Comparison of ENCODE assay signal across 1 cellular context in the genomic region with DNA sequence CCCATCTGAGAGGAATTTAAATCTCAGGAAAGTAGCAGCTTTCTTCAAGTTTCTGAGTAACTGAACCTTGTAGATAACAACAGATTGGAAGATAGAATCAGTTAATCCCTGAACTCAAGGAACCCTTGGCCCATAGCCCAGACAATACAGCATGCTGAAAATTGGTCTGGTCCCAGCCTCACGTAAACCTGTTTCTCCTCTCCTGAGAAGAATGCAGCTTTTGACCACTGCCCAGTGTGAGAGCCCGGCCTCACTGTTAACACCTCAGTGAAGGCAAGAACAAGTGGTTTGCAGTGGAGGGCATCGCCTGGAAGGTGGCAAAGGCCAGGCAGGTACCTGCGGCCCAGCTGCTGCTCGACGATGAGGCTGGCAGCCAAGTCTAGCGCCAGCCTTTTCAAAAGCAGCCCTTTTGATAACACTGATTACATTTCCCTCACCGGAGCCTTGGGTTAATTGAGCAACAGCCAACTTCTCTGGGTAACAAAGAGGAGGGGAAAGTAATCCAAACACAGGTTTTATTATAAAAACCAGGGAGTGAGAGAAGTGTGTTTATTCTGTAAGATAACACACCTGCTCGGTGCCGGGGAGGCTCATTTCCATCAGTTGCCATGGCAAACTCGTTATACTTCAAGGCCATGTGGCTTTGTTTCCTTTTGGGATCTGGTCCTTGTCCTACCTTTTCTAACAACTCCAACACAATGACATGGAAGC.
TF ChIP-seq lines count a peak whose summit lies in the region.

No MANE protein-coding gene starts in this region.

TF ChIP-seq in HEK293, 187 proteins besides CTCF, POLR2A, EP300 and RAD21 (continued from another document and continues in another):
- TF ChIP-seq PATZ1 (tag by site-specific recombination; IDR thresholded peaks at IDR 0.05) (no peak), ZNF37A (tag by site-specific recombination; IDR thresholded peaks at IDR 0.05) (no peak), ZNF558 (tag by site-specific recombination; IDR thresholded peaks at IDR 0.05) (no peak), RBAK (tag by site-specific recombination; IDR thresholded peaks at IDR 0.05) (no peak), ZBTB7A (tag by site-specific recombination; IDR thresholded peaks at IDR 0.05; ENCODE audit: low read depth) (no peak), ZNF121 (tag by site-specific recombination; IDR thresholded peaks at IDR 0.05) (no peak), ZNF146 (tag by site-specific recombination; IDR thresholded peaks at IDR 0.05) (no peak), ZNF292 (tag by site-specific recombination; IDR thresholded peaks at IDR 0.05; ENCODE audit: borderline replicate concordance, low read depth) (no peak), ZNF174 (tag by site-specific recombination; IDR thresholded peaks at IDR 0.05) (no peak), ZNF510 (tag by site-specific recombination; IDR thresholded peaks at IDR 0.05; ENCODE audit: insufficient replicate concordance) (no peak), ZNF610 (tag by site-specific recombination; IDR thresholded peaks at IDR 0.05; ENCODE audit: borderline replicate concordance) (no peak), ZNF792 (tag by site-specific recombination; IDR thresholded peaks at IDR 0.05) (no peak), ZNF354C (tag by site-specific recombination; IDR thresholded peaks at IDR 0.05; ENCODE audit: borderline replicate concordance, low read depth) (no peak), ZSCAN16 (tag by site-specific recombination; IDR thresholded peaks at IDR 0.05) (no peak), ZNF747 (tag by site-specific recombination; IDR thresholded peaks at IDR 0.05) (no peak), KLF7 (tag by site-specific recombination; IDR thresholded peaks at IDR 0.05; ENCODE audit: borderline replicate concordance) (peak; percentile 41; the same call in 1 of the 2 replicates), REPIN1 (tag by site-specific recombination; IDR thresholded peaks at IDR 0.05; ENCODE audit: low read depth) (no peak), ZNF132 (tag by site-specific recombination; IDR thresholded peaks at IDR 0.05; ENCODE audit: borderline replicate concordance) (no peak), HOXC10 (CRISPR knock-in tag; IDR thresholded peaks at IDR 0.05) (no peak), ZNF341 (tag by site-specific recombination; IDR thresholded peaks at IDR 0.05; ENCODE audit: low read depth) (no peak), KLF16 (tag by site-specific recombination; IDR thresholded peaks at IDR 0.05) (no peak; the same call in 1 of the 2 replicates), ATF2 (tag by site-specific recombination; IDR thresholded peaks at IDR 0.05; ENCODE audit: low read depth) (no peak), SCRT1 (tag by site-specific recombination; IDR thresholded peaks at IDR 0.05; ENCODE audit: borderline replicate concordance) (peak; percentile 73), ZNF175 (tag by site-specific recombination; IDR thresholded peaks at IDR 0.05) (no peak), EGR2 (tag by site-specific recombination; IDR thresholded peaks at IDR 0.05; ENCODE audit: low read depth) (no peak), ZBTB11 (tag by site-specific recombination; conservative IDR thresholded peaks at IDR 0.05; ENCODE audit: low read depth) (no peak), TCF7L2 (IDR thresholded peaks at IDR 0.05; ENCODE audit: borderline replicate concordance, low read depth, low read length) (no peak; the same call in 1 of the 2 replicates), KLF9 (tag by site-specific recombination; IDR thresholded peaks at IDR 0.05; ENCODE audit: low read depth) (no peak), ZBTB10 (tag by site-specific recombination; IDR thresholded peaks at IDR 0.05) (no peak), ZNF549 (tag by site-specific recombination; IDR thresholded peaks at IDR 0.05) (no peak), ZNF555 (tag by site-specific recombination; conservative IDR thresholded peaks at IDR 0.05) (no peak), ZNF521 (tag by site-specific recombination; IDR thresholded peaks at IDR 0.05) (no peak), ZNF701 (tag by site-specific recombination; IDR thresholded peaks at IDR 0.05) (no peak)
- TF ChIP-seq, protein P1, sequence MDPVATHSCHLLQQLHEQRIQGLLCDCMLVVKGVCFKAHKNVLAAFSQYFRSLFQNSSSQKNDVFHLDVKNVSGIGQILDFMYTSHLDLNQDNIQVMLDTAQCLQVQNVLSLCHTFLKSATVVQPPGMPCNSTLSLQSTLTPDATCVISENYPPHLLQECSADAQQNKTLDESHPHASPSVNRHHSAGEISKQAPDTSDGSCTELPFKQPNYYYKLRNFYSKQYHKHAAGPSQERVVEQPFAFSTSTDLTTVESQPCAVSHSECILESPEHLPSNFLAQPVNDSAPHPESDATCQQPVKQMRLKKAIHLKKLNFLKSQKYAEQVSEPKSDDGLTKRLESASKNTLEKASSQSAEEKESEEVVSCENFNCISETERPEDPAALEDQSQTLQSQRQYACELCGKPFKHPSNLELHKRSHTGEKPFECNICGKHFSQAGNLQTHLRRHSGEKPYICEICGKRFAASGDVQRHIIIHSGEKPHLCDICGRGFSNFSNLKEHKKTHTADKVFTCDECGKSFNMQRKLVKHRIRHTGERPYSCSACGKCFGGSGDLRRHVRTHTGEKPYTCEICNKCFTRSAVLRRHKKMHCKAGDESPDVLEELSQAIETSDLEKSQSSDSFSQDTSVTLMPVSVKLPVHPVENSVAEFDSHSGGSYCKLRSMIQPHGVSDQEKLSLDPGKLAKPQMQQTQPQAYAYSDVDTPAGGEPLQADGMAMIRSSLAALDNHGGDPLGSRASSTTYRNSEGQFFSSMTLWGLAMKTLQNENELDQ (tag by site-specific recombination; IDR thresholded peaks at IDR 0.05; ENCODE audit: low read depth): no peak
- TF ChIP-seq, protein P2, sequence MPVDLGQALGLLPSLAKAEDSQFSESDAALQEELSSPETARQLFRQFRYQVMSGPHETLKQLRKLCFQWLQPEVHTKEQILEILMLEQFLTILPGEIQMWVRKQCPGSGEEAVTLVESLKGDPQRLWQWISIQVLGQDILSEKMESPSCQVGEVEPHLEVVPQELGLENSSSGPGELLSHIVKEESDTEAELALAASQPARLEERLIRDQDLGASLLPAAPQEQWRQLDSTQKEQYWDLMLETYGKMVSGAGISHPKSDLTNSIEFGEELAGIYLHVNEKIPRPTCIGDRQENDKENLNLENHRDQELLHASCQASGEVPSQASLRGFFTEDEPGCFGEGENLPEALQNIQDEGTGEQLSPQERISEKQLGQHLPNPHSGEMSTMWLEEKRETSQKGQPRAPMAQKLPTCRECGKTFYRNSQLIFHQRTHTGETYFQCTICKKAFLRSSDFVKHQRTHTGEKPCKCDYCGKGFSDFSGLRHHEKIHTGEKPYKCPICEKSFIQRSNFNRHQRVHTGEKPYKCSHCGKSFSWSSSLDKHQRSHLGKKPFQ (tag by site-specific recombination; IDR thresholded peaks at IDR 0.05): 0 out of 2 replicates have a peak, but pooled peaks have one; percentile 13
- TF ChIP-seq, protein P3, sequence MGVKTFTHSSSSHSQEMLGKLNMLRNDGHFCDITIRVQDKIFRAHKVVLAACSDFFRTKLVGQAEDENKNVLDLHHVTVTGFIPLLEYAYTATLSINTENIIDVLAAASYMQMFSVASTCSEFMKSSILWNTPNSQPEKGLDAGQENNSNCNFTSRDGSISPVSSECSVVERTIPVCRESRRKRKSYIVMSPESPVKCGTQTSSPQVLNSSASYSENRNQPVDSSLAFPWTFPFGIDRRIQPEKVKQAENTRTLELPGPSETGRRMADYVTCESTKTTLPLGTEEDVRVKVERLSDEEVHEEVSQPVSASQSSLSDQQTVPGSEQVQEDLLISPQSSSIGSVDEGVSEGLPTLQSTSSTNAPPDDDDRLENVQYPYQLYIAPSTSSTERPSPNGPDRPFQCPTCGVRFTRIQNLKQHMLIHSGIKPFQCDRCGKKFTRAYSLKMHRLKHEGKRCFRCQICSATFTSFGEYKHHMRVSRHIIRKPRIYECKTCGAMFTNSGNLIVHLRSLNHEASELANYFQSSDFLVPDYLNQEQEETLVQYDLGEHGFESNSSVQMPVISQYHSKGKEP (tag by site-specific recombination; IDR thresholded peaks at IDR 0.05): peak; percentile 11; the same call in 1 of the 2 replicates
- TF ChIP-seq, protein P4, sequence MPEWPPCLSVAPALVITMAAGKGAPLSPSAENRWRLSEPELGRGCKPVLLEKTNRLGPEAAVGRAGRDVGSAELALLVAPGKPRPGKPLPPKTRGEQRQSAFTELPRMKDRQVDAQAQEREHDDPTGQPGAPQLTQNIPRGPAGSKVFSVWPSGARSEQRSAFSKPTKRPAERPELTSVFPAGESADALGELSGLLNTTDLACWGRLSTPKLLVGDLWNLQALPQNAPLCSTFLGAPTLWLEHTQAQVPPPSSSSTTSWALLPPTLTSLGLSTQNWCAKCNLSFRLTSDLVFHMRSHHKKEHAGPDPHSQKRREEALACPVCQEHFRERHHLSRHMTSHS (tag by site-specific recombination; IDR thresholded peaks at IDR 0.05): no peak
- TF ChIP-seq, protein P5, sequence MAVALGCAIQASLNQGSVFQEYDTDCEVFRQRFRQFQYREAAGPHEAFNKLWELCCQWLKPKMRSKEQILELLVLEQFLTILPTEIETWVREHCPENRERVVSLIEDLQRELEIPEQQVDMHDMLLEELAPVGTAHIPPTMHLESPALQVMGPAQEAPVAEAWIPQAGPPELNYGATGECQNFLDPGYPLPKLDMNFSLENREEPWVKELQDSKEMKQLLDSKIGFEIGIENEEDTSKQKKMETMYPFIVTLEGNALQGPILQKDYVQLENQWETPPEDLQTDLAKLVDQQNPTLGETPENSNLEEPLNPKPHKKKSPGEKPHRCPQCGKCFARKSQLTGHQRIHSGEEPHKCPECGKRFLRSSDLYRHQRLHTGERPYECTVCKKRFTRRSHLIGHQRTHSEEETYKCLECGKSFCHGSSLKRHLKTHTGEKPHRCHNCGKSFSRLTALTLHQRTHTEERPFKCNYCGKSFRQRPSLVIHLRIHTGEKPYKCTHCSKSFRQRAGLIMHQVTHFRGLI (tag by site-specific recombination; IDR thresholded peaks at IDR 0.05): no peak
